Comparison of ENCODE assay signal across 24 cellular contexts in the genomic region with DNA sequence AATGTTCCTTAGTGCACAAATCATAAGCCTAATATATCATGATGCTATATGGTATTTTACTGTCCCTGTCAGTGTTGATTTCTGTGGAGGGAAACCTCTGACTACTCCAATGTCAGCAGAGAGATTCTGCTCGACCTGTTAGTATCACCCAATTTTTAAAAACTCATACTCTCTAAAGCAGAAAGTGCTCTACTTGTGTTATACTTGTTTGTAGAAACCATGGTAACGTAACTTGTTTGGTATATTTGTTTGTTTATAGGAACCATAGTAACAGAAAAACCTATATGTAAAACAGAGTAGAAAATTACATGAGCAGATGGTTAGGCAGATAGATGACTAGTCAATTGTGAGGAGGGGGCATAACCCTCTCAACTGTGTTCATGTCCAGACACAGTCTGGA. TPM values are rescaled to one million over a fixed set of nuclear protein-coding genes. Genes with fewer than 3 reads are reported as not detected.
DNase-seq lines count a peak whose midpoint lies in the region; ATAC-seq, FAIRE-seq and TF ChIP-seq lines count a peak whose summit lies in the region.
"Had no signal": no experiment of that assay in that cellular context is flagged by ENCODE, and none has a peak within 500 bp of the region (broad histone marks: within the 10 kb centered on the region; RNA-seq: fewer than 3 reads in every experiment).

No MANE protein-coding gene starts in this region.

- H4K20me1 ChIP-seq in GM12878 (ENCODE audit: control insufficient read depth, insufficient read depth): no peaks in the 10 kb centered on the region

- no peaks in the 10 kb centered on the region for H3K36me3 ChIP-seq in GM12878 (ENCODE audit: control insufficient read depth in 2 of 2, insufficient read depth in 2 of 2, low read length in 1 of 2)

- no peaks in the 10 kb centered on the region for H3K4me1 ChIP-seq in GM12878 (ENCODE audit: control insufficient read depth, insufficient read depth, low read length)

- in situ Hi-C loops in GM12878 (cut with MboI): no loop called here

- TF ChIP-seq CTCF in GM12878 (IDR thresholded peaks at IDR 0.05 in 2 of 3, conservative IDR thresholded peaks at IDR 0.05 in 1 of 3; ENCODE audit: control insufficient read depth in 2 of 3, extremely low read depth in 1 of 3, insufficient read depth in 1 of 3, low read depth in 3 of 3, low read length in 3 of 3): no peak

- H2AFZ ChIP-seq in GM12878 (ENCODE audit: control insufficient read depth, low read depth, low read length): no peak overlapping the region

- POLR2A ChIA-PET in GM12878 (lab: Charles Lee): no interaction called here

- intact Hi-C loops in GM12878 (cut with micrococcal nuclease; ENCODE audit: unreplicated experiment): no loop called here

- no peaks in the 10 kb centered on the region for H3K27me3 Mint-ChIP-seq in memory B cell
- H3K27me3 Mint-ChIP-seq: IgD-negative memory B cell had no signal

- SMC1A ChIA-PET in GM12878 (lab: Charles Lee; ENCODE audit: uncharacterized antibody, unreplicated experiment): interaction anchor here (0.8 to 1.0 kb wide), 5 partner anchors 8 to 41 kb away, joined by 3 read pairs; no protein-coding TSS in a partner anchor

- no peaks in the 10 kb centered on the region for H3K4me1 Mint-ChIP-seq in memory B cell

- H3K4me3 ChIP-seq in GM12878: no peak overlapping the region

- H3K27ac Mint-ChIP-seq in memory B cell: peak overlapping the region; percentile 85
- H3K27ac Mint-ChIP-seq: T-cell had no signal

- CTCF ChIA-PET in GM12878 (lab: Yijun Ruan, JAX): interaction anchor here (0.7 to 3.6 kb wide), 3 partner anchors 10 to 34 kb away, joined by 3 to 23 read pairs (median 3); no protein-coding TSS in a partner anchor

- no peak for FAIRE-seq in GM12878 (lab: Jason Lieb, UNC)
- FAIRE-seq: GM12891 had no signal

- no peak overlapping the region for H3K9ac ChIP-seq in GM12878 (ENCODE audit: control insufficient read depth, insufficient read depth, low read length)

- no peaks in the 10 kb centered on the region for H3K36me3 Mint-ChIP-seq in memory B cell
- H3K36me3 Mint-ChIP-seq: IgD-negative memory B cell, T-cell had no signal

- DNase-seq in NCI-H748 (lab: John Stamatoyannopoulos, UW; ENCODE audit: unreplicated experiment) (peak; percentile 23), NCI-H748 treated with DMSO at 0.1 percent for 48 hours (lab: John Stamatoyannopoulos, UW) (no peak), NAMALWA (ENCODE audit: low spot score) (peak; percentile 43), GM12878 (ENCODE audit: low read depth, low spot score) (no peak), memory B cell (ENCODE audit: low spot score in 2 of 2) (no peak), NCI-H2107 treated with DMSO at 0.1 percent for 48 hours (lab: John Stamatoyannopoulos, UW; ENCODE audit: unreplicated experiment) (no peak)
- no peak for DNase-seq in activated naive CD4-positive, alpha-beta T cell (lab: John Stamatoyannopoulos, UW)
- DNase-seq: COR-L47, DMS79, EL, GDM1, NCI-H1092 treated with DMSO at 0.1 percent for 48 hours, NCI-H1436, NCI-H1930, SHP77, T-cell had no signal

- H3K9me3 ChIP-seq in GM12878 (replicated peaks; ENCODE audit: control insufficient read depth, insufficient read depth, low read length): no peaks in the 10 kb centered on the region

- ATAC-seq in GM12878 (0 out of 3 replicates have a peak, but pooled peaks have one; percentile 10), memory B cell (ENCODE audit: low read depth) (peak; percentile 52), GM21825 (IDR thresholded peaks at IDR 0.05; ENCODE audit: unreplicated experiment) (no peak)
- ATAC-seq: HCT116, Panc1, T-cell had no signal

- RAD21 ChIA-PET in GM12878 (lab: Charles Lee; ENCODE audit: unreplicated experiment): no interaction called here

- no peak overlapping the region for H3K27ac ChIP-seq in GM12878 (ENCODE audit: control insufficient read depth, insufficient read depth)
- H3K27ac ChIP-seq: HL-60, RWPE1 had no signal

- no peak overlapping the region for H3K4me2 ChIP-seq in GM12878 (ENCODE audit: control insufficient read depth, insufficient read depth)

- no peaks in the 10 kb centered on the region for H3K9me3 Mint-ChIP-seq in memory B cell
- H3K9me3 Mint-ChIP-seq: IgD-negative memory B cell, T-cell had no signal

- H3K79me2 ChIP-seq in GM12878 (ENCODE audit: control insufficient read depth, insufficient read depth, low read length): no peaks in the 10 kb centered on the region

- no peaks in the 10 kb centered on the region for H3K27me3 ChIP-seq in GM12878 (replicated peaks in 1 of 2; ENCODE audit: control insufficient read depth in 2 of 2, insufficient read depth in 2 of 2, low read length in 1 of 2)

- TF ChIP-seq RAD21 in GM12878 (IDR thresholded peaks at IDR 0.05; ENCODE audit: insufficient read depth, low read depth, low read length): no peak

- BruUV-seq in GM12878 (replicated peaks; lab: Mats Ljungman, UMichigan): no TSS peak

- no peak overlapping the region for H3K4me3 Mint-ChIP-seq in memory B cell
- H3K4me3 Mint-ChIP-seq: T-cell had no signal

- TF ChIP-seq POLR2A in GM12878 (IDR thresholded peaks at IDR 0.05; ENCODE audit: low read depth, low read length): no peak

- TF ChIP-seq EP300 in GM12878 (IDR thresholded peaks at IDR 0.05; ENCODE audit: borderline replicate concordance in 1 of 2, control insufficient read depth in 1 of 2, low read depth in 2 of 2, low read length in 2 of 2): no peak

- 48% methylated on average over 2 of the region's 2 CpGs for WGBS in GM12878 (ENCODE audit: insufficient coverage, insufficient replicate concordance, low lambda C conversion rate, missing lambda C conversion rate)

TF ChIP-seq in GM12878, 131 proteins besides CTCF, POLR2A, EP300 and RAD21 (continues in another document):
- TF ChIP-seq BHLHE40 (IDR thresholded peaks at IDR 0.05; ENCODE audit: borderline replicate concordance in 1 of 2, low read depth in 2 of 2, low read length in 1 of 2): no peak
- TF ChIP-seq TCF12 (IDR thresholded peaks at IDR 0.05; ENCODE audit: low read depth, low read length): no peak
- TF ChIP-seq TARDBP (IDR thresholded peaks at IDR 0.05; ENCODE audit: borderline replicate concordance): no peak
- TF ChIP-seq BMI1 (IDR thresholded peaks at IDR 0.05; ENCODE audit: borderline replicate concordance): no peak
- TF ChIP-seq MYC (IDR thresholded peaks at IDR 0.05; ENCODE audit: insufficient read depth, insufficient read length, insufficient replicate concordance, low read length, severe bottlenecking): no peak
- no peak for TF ChIP-seq FOS (IDR thresholded peaks at IDR 0.05; ENCODE audit: borderline replicate concordance, extremely low read depth, insufficient read length)
- no peak for TF ChIP-seq RUNX3 (IDR thresholded peaks at IDR 0.05; ENCODE audit: low read length)
- TF ChIP-seq BRCA1 (IDR thresholded peaks at IDR 0.05; ENCODE audit: low read depth, low read length): no peak
- no peak for TF ChIP-seq SMARCA5 (IDR thresholded peaks at IDR 0.05)

RNA-seq across cellular contexts. Expression of a gene that starts 6.7 kb away (rescaled TPM):
- 0.47 and 0.58 TPM in 2 replicates for total RNA-seq in GM12878 (2013; cell fraction: nucleolus; rRNA removed)
- 0.40 and 0.54 TPM in 2 replicates for total RNA-seq in GM12878 (2014; rRNA removed)
- 0.23 and 0.31 TPM in 2 replicates for total RNA-seq in GM12878 (2014; rRNA removed; fragmentation: Illumina TruSeq; extraction: Trizol)
- total RNA-seq in GM12878 (2021): 0.44 and 0.48 TPM in 2 replicates
- polyA plus RNA-seq in GM12878 (2011; ENCODE audit: low read depth): 0.92 TPM
- polyA plus RNA-seq in GM12878 (2011; rRNA removed): 0.30 and 0.48 TPM in 2 replicates
- polyA plus RNA-seq in GM12878 (2011; cell fraction: cytosol; rRNA removed): 0.54 and 0.64 TPM in 2 replicates
- 0.78 and 1.1 TPM in 2 replicates for polyA plus RNA-seq in GM12878 (2011; cell fraction: nucleus; rRNA removed)
- 0.87 and 0.88 TPM in 2 replicates for polyA plus RNA-seq in GM12878 (2012)
- 0.54 and 0.56 TPM in 2 replicates for polyA plus RNA-seq in GM12878 (2014; fragmentation: Illumina TruSeq; extraction: Trizol)
- polyA plus RNA-seq in GM12878 (2014; fragmentation: Nextera tagmentation; extraction: Ambion mirVana): under 1 TPM; 0.42 TPM
- polyA plus RNA-seq in GM12878 (2014; rRNA removed): 0.43 and 0.56 TPM in 2 replicates
- polyA plus RNA-seq in GM12878 (2016; fragmentation: Nextera tagmentation; extraction: Ambion mirVana): under 1 TPM; 0.60 to 0.86 TPM
- 0.15 TPM in 2 replicates for polyA minus RNA-seq in GM12878 (2011; rRNA and poly(A)+ RNA removed)
- not detected in 2 replicates for polyA minus RNA-seq in GM12878 (2011; cell fraction: cytosol; rRNA and poly(A)+ RNA removed)
- polyA minus RNA-seq in GM12878 (2011; cell fraction: nucleus; rRNA and poly(A)+ RNA removed): 0.12 and 0.57 TPM in 2 replicates
- total RNA-seq: OCI-LY7 had no signal

RNA-seq across cellular contexts. Expression of a gene that starts 54.7 kb away (rescaled TPM):
- 655 and 686 TPM in 2 replicates for total RNA-seq in GM12878 (2013; cell fraction: nucleolus; rRNA removed)
- 82.1 and 96.0 TPM in 2 replicates for total RNA-seq in GM12878 (2014; rRNA removed)
- total RNA-seq in GM12878 (2014; rRNA removed; fragmentation: Illumina TruSeq; extraction: Trizol): 74.3 and 75.4 TPM in 2 replicates
- total RNA-seq in GM12878 (2021): 114 and 121 TPM in 2 replicates
- 12.0 TPM for polyA plus RNA-seq in GM12878 (2011; ENCODE audit: low read depth)
- 132 and 134 TPM in 2 replicates for polyA plus RNA-seq in GM12878 (2011; rRNA removed)
- polyA plus RNA-seq in GM12878 (2011; cell fraction: cytosol; rRNA removed): 98.6 and 111 TPM in 2 replicates
- polyA plus RNA-seq in GM12878 (2011; cell fraction: nucleus; rRNA removed): 189 and 202 TPM in 2 replicates
- polyA plus RNA-seq in GM12878 (2012): 22.7 and 35.5 TPM in 2 replicates
- 63.8 and 94.6 TPM in 2 replicates for polyA plus RNA-seq in GM12878 (2014; fragmentation: Illumina TruSeq; extraction: Trizol)
- 10 to 100 TPM; 17.7 to 20.8 TPM for polyA plus RNA-seq in GM12878 (2014; fragmentation: Nextera tagmentation; extraction: Ambion mirVana)
- 63.9 and 66.4 TPM in 2 replicates for polyA plus RNA-seq in GM12878 (2014; rRNA removed)
- 100 to 1,000 TPM; 110 to 125 TPM for polyA plus RNA-seq in GM12878 (2016; fragmentation: Nextera tagmentation; extraction: Ambion mirVana)
- 79.6 and 137 TPM in 2 replicates for polyA minus RNA-seq in GM12878 (2011; rRNA and poly(A)+ RNA removed)
- 44.4 and 49.2 TPM in 2 replicates for polyA minus RNA-seq in GM12878 (2011; cell fraction: cytosol; rRNA and poly(A)+ RNA removed)
- 111 and 144 TPM in 2 replicates for polyA minus RNA-seq in GM12878 (2011; cell fraction: nucleus; rRNA and poly(A)+ RNA removed)

Comparison
In these comparisons a context has a peak if more than half of its experiments do, and no peak if none do; other contexts are left out.
1. DNase-seq: peak in NCI-H748 (single experiment) and NAMALWA (single experiment); none in NCI-H748 treated with DMSO at 0.1 percent for 48 hours (single experiment), GM12878 (single experiment), memory B cell (0 of 2), activated naive CD4-positive, alpha-beta T cell (0 of 4) and NCI-H2107 treated with DMSO at 0.1 percent for 48 hours (single experiment).